Comparison of ENCODE assay signal across 12 cellular contexts in genomic region chr1:184752656-184753055, GRCh38. TPM values are rescaled to one million over a fixed set of nuclear protein-coding genes. Genes with fewer than 3 reads are reported as not detected.
DNase-seq lines count a peak whose midpoint lies in the region; ATAC-seq and TF ChIP-seq lines count a peak whose summit lies in the region.
"Had no signal": no experiment of that assay in that cellular context is flagged by ENCODE, and none has a peak within 500 bp of the region (broad histone marks: within the 10 kb centered on the region; RNA-seq: fewer than 3 reads in every experiment).

No MANE protein-coding gene starts in this region.

- TF ChIP-seq CTCF in endodermal cell (conservative IDR thresholded peaks at IDR 0.05): no peak
- no peak for TF ChIP-seq CTCF in tibial nerve (IDR thresholded peaks at IDR 0.05)

- H3K27me3 Mint-ChIP-seq in stimulated activated naive CD8-positive, alpha-beta T cell treated with anti-CD3 and anti-CD28 coated beads, Interleukin-15, Interleukin-2, amounts not matched to agents 100 ng/mL and 50 ng/mL, for 24 hours: peaks cover 8% of the 10 kb centered on the region
- peaks cover 20% of the 10 kb centered on the region for H3K27me3 Mint-ChIP-seq in endodermal cell (ENCODE audit: insufficient read depth)

- no peak for TF ChIP-seq EP300 in tibial nerve (IDR thresholded peaks at IDR 0.05)

- no peak for ATAC-seq in stimulated activated naive CD8-positive, alpha-beta T cell treated with anti-CD3 and anti-CD28 coated beads, Interleukin-15, Interleukin-2, amounts not matched to agents 100 U/mL and 50 U/mL, for 24 hours
- ATAC-seq in left colon (no peak), GM21529 (IDR thresholded peaks at IDR 0.05; ENCODE audit: unreplicated experiment) (no peak)
- ATAC-seq: left cardiac atrium, right lobe of liver had no signal

- no peaks in the 10 kb centered on the region for H3K9me3 Mint-ChIP-seq in stimulated activated naive CD8-positive, alpha-beta T cell treated with anti-CD3 and anti-CD28 coated beads, Interleukin-15, Interleukin-2, amounts not matched to agents 100 ng/mL and 50 ng/mL, for 24 hours
- H3K9me3 Mint-ChIP-seq in endodermal cell: no peaks in the 10 kb centered on the region

- H3K4me3 Mint-ChIP-seq in stimulated activated naive CD8-positive, alpha-beta T cell treated with anti-CD3 and anti-CD28 coated beads, Interleukin-15, Interleukin-2, amounts not matched to agents 100 ng/mL and 50 ng/mL, for 24 hours: peak overlapping the region; percentile 96
- H3K4me3 Mint-ChIP-seq in endodermal cell: peak overlapping the region; percentile 90

- H3K4me1 Mint-ChIP-seq in stimulated activated naive CD8-positive, alpha-beta T cell treated with anti-CD3 and anti-CD28 coated beads, Interleukin-15, Interleukin-2, amounts not matched to agents 100 ng/mL and 50 ng/mL, for 24 hours (ENCODE audit: low read depth): peaks cover 59% of the 10 kb centered on the region
- peaks cover 9% of the 10 kb centered on the region for H3K4me1 Mint-ChIP-seq in endodermal cell

- H3K36me3 ChIP-seq in endodermal cell (ENCODE audit: control insufficient read depth, insufficient read depth, low read length): no peaks in the 10 kb centered on the region
- H3K36me3 ChIP-seq in tibial nerve: no peaks in the 10 kb centered on the region
- H3K36me3 ChIP-seq: right lobe of liver had no signal

- H3K4me3 ChIP-seq in endodermal cell (ENCODE audit: low read length): no peak overlapping the region
- no peak overlapping the region for H3K4me3 ChIP-seq in tibial nerve

- intact Hi-C loops in left colon (cut with DNase I, micrococcal nuclease): no loop called here

- no peak overlapping the region for H3K9ac ChIP-seq in endodermal cell (ENCODE audit: extremely low read depth, low read length, poor library complexity, severe bottlenecking)

- no peaks in the 10 kb centered on the region for H3K9me3 ChIP-seq in endodermal cell (ENCODE audit: control insufficient read depth, low read length)
- H3K9me3 ChIP-seq in tibial nerve: no peaks in the 10 kb centered on the region
- H3K9me3 ChIP-seq: right lobe of liver had no signal

- H3K27ac ChIP-seq in endodermal cell (ENCODE audit: low read depth, low read length) (no peak overlapping the region), tibial nerve (peak overlapping the region in 1 of 4 donors; percentile 0)

- DNase-seq in stimulated activated naive CD8-positive, alpha-beta T cell treated with anti-CD3 and anti-CD28 coated beads, Interleukin-15, Interleukin-2, amounts not matched to agents 100 U/mL and 50 U/mL, for 24 hours: no peak
- peak; percentile 91 for DNase-seq in SIG-M5 treated with dmso at 0.1 percent for 504 hours (lab: John Stamatoyannopoulos, UW; ENCODE audit: unreplicated experiment)
- no peak for DNase-seq in endodermal cell
- no peak for DNase-seq in DMS153 (lab: John Stamatoyannopoulos, UW)
- DNase-seq in left colon: no peak
- DNase-seq in tibial nerve (ENCODE audit: low spot score in 2 of 2): no peak
- DNase-seq: COR-L47, left cardiac atrium, NCI-H510A treated with DMSO at 0.1 percent for 48 hours, right lobe of liver had no signal

- TF ChIP-seq POLR2A in tibial nerve (IDR thresholded peaks at IDR 0.05): no peak

- no peak overlapping the region for H3K27ac Mint-ChIP-seq in stimulated activated naive CD8-positive, alpha-beta T cell treated with anti-CD3 and anti-CD28 coated beads, Interleukin-15, Interleukin-2, amounts not matched to agents 100 ng/mL and 50 ng/mL, for 24 hours
- H3K27ac Mint-ChIP-seq in endodermal cell: no peak overlapping the region

- H3K36me3 Mint-ChIP-seq in stimulated activated naive CD8-positive, alpha-beta T cell treated with anti-CD3 and anti-CD28 coated beads, Interleukin-15, Interleukin-2, amounts not matched to agents 100 ng/mL and 50 ng/mL, for 24 hours (ENCODE audit: low read depth): peaks cover 20% of the 10 kb centered on the region
- no peaks in the 10 kb centered on the region for H3K36me3 Mint-ChIP-seq in endodermal cell (ENCODE audit: low read depth)

- 91 to 100% methylated on average over 1 to 2 of the region's 2 CpGs for WGBS in endodermal cell (ENCODE audit: insufficient coverage in 1 of 2, insufficient read length in 1 of 2), 2 experiments
- WGBS in tibial nerve, 2 donors: 90 to 91% methylated on average over 2 of the region's 2 CpGs

- H3K4me1 ChIP-seq in endodermal cell (ENCODE audit: control insufficient read depth, insufficient read depth, low read length) (no peaks in the 10 kb centered on the region), tibial nerve (peaks cover 0 to 42% (median 15%) of the 10 kb centered on the region in 4 donors)

- H3K27me3 ChIP-seq in endodermal cell (ENCODE audit: control insufficient read depth, insufficient read depth, low read length, poor library complexity, severe bottlenecking) (peaks cover 19% of the 10 kb centered on the region), tibial nerve (no peaks in the 10 kb centered on the region)
- H3K27me3 ChIP-seq: right lobe of liver had no signal

RNA-seq across cellular contexts. Expression of gene EDEM3, which starts 2.0 kb away (rescaled TPM):
- total RNA-seq in endodermal cell (10 to 100 TPM; 17.0 to 22.0 TPM), left colon (10 to 100 TPM; 68.6 to 81.6 TPM), tibial nerve (10 to 100 TPM; 33.0 to 57.3 (median 39.0) TPM)
- 13.1 TPM for polyA plus RNA-seq in endodermal cell (2013, experiment 1 of 2)
- 12.6 TPM for polyA plus RNA-seq in endodermal cell (2013, experiment 2 of 2)
